ENCODE assay signal across 1 cellular context in genomic region chr13:40052954-40053353, GRCh38.
TF ChIP-seq lines count a peak whose summit lies in the region.

No MANE protein-coding gene starts in this region.

TF ChIP-seq in WTC11, 78 proteins besides CTCF, POLR2A, EP300 and RAD21 (continued from another document):
- TF ChIP-seq AR (CRISPR knock-in tag; IDR thresholded peaks at IDR 0.05) (no peak), E2F1 (CRISPR knock-in tag; IDR thresholded peaks at IDR 0.05) (no peak), ZNF232 (CRISPR knock-in tag; IDR thresholded peaks at IDR 0.05) (no peak), ZNF138 (CRISPR knock-in tag; conservative IDR thresholded peaks at IDR 0.05) (no peak), IRF2 (CRISPR knock-in tag; IDR thresholded peaks at IDR 0.05; ENCODE audit: borderline replicate concordance, low read depth) (no peak)
